9 cellular contexts compared by ENCODE assay signal in the genomic region with DNA sequence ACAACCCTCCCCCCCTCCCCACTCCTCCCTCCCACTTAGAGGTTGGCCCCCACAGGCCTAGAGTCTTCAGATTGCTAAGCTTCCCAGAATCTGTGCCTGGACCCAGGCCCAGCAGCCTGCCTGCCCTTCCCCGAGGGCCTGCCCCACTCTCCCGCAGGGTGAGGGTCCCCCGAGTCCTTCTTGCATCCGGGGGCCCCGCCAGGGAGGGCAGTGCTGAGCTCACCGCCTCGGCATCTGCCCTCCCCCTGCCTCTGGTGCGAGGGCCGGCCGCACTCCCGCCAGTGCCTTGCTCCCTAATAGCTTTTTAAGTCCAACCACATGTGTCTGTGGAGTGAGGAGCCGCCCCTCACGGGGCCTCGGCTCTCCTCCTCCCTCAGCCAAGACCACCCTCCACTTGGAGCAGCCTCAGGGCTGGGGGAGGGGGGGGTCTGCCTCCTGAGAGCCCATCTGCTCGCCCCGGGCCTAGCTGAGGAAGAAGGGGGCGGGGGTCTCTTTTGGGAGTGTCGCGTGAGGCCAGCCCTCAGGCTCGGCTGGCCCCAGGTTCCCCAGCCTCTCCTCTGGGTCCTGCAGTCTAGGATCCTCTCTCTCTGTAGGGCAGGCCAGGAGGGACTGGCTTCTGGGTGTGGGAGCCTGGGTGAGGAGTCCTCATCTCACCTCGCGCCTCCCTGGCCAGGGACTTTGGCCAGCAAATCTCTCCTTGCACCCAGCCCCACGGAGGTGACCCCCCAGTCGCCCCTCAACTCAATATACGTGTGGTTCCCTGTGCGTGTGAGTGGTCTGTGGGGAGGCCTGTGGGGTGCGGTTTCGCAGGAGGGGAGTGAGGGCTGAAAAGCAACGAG. TPM values are rescaled to one million over a fixed set of nuclear protein-coding genes. Genes with fewer than 3 reads are reported as not detected.
DNase-seq lines count a peak whose midpoint lies in the region; ATAC-seq and TF ChIP-seq lines count a peak whose summit lies in the region.
"Had no signal": no experiment of that assay in that cellular context is flagged by ENCODE, and none has a peak within 500 bp of the region (broad histone marks: within the 10 kb centered on the region; RNA-seq: fewer than 3 reads in every experiment).

No MANE protein-coding gene starts in this region.

- H4K20me1 ChIP-seq in neural progenitor cell (ENCODE audit: low read depth) = peaks cover 86% of the 10 kb centered on the region

- H3K27me3 Mint-ChIP-seq in neural progenitor cell (ENCODE audit: insufficient read depth, low read depth) = peaks cover 84% of the 10 kb centered on the region

- peak overlapping the region; percentile 72 for H3K4me2 ChIP-seq in neural progenitor cell

- H3K4me1 ChIP-seq in SJCRH30 (peaks cover 94% of the 10 kb centered on the region), neural progenitor cell (peaks cover 85% of the 10 kb centered on the region)

- H3K4me3 ChIP-seq in AG09309 (ENCODE audit: control insufficient read depth, low read depth, low read length) (peak overlapping the region; percentile 19), SJCRH30 (peak overlapping the region; percentile 24), fibroblast of pulmonary artery (replicated peaks; ENCODE audit: low read depth, low read length) (peak overlapping the region; percentile 27), neural progenitor cell (peak overlapping the region; percentile 27)

- no peak overlapping the region for H3K27ac Mint-ChIP-seq in neural progenitor cell

- H3K27me3 ChIP-seq in SJCRH30 (no peaks in the 10 kb centered on the region), neural progenitor cell (peaks cover 98% of the 10 kb centered on the region)

- H3K36me3 Mint-ChIP-seq in neural progenitor cell = no peaks in the 10 kb centered on the region

- no peaks in the 10 kb centered on the region for H3K36me3 ChIP-seq in SJCRH30
- no peaks in the 10 kb centered on the region for H3K36me3 ChIP-seq in neural progenitor cell

- TF ChIP-seq CTCF in AG09309 (IDR thresholded peaks at IDR 0.05; ENCODE audit: control insufficient read depth, insufficient read depth, low read depth, low read length, missing control alignments) = peak; percentile 8
- TF ChIP-seq CTCF in fibroblast of pulmonary artery (IDR thresholded peaks at IDR 0.05; ENCODE audit: low read length, missing control alignments) = no peak
- peak; percentile 20 for TF ChIP-seq CTCF in neural progenitor cell (IDR thresholded peaks at IDR 0.05)

- DNase-seq in AG09309 (ENCODE audit: low read depth) (peak; percentile 87), SJCRH30 (peak; percentile 95 to 98), fibroblast of pulmonary artery (ENCODE audit: low read depth) (peak; percentile 95), neural progenitor cell (ENCODE audit: low spot score) (peak; percentile 75), NCI-H526 treated with DMSO at 0.1 percent for 48 hours (lab: John Stamatoyannopoulos, UW) (no peak), NCI-H2029 (lab: John Stamatoyannopoulos, UW) (no peak), NAMALWA (ENCODE audit: low spot score) (no peak)
- DNase-seq: DMS153 had no signal

- H3K9me3 Mint-ChIP-seq in neural progenitor cell = peaks cover 3% of the 10 kb centered on the region

- H3K9me3 ChIP-seq in SJCRH30 (replicated peaks) = no peaks in the 10 kb centered on the region
- H3K9me3 ChIP-seq in neural progenitor cell (ENCODE audit: low read depth) = no peaks in the 10 kb centered on the region

- H3F3A ChIP-seq in neural progenitor cell (ENCODE audit: low read depth) = peaks cover 29% of the 10 kb centered on the region

- no peak overlapping the region for H2AFZ ChIP-seq in neural progenitor cell (replicated peaks)

- H3K4me1 Mint-ChIP-seq in neural progenitor cell = peaks cover 51% of the 10 kb centered on the region

- H3K4me3 Mint-ChIP-seq in neural progenitor cell = peak overlapping the region; percentile 50

- ATAC-seq in HG02571 (IDR thresholded peaks at IDR 0.05; ENCODE audit: unreplicated experiment) = no peak

- H3K79me2 ChIP-seq in neural progenitor cell (ENCODE audit: low read depth) = no peaks in the 10 kb centered on the region

- peak overlapping the region; percentile 92 for H3K27ac ChIP-seq in SJCRH30
- H3K27ac ChIP-seq in neural progenitor cell = no peak overlapping the region

- H3K9ac ChIP-seq in neural progenitor cell = no peak overlapping the region

RNA-seq across cellular contexts. Expression of gene LYL1, which starts 47.2 kb away (rescaled TPM):
- 0.08 TPM in 1 of 2 replicates, not detected in the other for total RNA-seq in SJCRH30 (2014; rRNA removed; shearing (Covaris generic))
- total RNA-seq in neural progenitor cell (ENCODE audit: low replicate concordance) = 0.88 and 2.2 TPM in 2 replicates

Comparison
In these comparisons a context has a peak if more than half of its experiments do, and no peak if none do; other contexts are left out.
1. DNase-seq: peak in AG09309 (single experiment), SJCRH30 (2 of 2), fibroblast of pulmonary artery (single experiment) and neural progenitor cell (single experiment); none in NCI-H526 treated with DMSO at 0.1 percent for 48 hours (single experiment), NCI-H2029 (single experiment) and NAMALWA (single experiment).
2. Peak in every context shown above with its lines, with median percentiles within 50 percentile points of each other: H3K4me3 ChIP-seq.